ENCODE assay signal across 8 cellular contexts in the genomic region with DNA sequence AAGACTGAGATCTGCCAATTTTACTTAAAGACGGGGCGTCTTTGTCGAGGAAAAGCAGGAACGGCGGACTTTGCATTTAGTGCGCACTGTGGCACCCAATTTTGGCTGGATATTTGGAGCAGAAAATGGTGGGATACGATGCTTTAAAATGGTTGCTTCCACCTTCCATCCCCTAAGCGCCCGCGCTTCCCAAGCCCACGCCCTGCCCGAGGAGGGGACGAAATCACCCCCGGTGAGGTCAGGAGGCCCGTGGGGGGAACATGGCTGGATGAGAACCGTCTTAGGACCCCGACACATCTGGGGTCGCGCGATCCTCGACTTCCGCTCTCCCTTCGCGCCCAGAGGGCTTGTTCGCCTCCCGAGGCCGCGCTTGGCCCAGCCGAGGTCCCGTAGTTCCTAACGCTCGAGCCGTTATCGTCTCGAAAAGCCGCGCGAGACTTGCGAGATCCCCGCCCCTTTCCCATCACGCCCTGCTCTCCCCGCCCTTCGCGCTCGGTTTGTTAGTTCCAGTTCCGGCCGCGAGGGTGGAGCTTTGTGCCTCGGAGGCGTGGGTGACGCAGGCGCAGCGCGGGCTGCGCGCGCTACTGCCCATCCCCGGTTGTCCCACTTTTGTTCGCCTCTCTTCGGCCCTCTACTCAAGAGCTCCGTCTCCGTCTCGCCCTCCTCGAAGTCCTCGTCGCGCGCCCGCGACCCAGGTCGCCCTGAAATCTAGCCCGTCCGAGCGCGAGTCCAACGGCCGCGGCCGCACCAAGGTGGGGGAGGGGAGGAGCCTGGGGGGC. TPM values are rescaled to one million over a fixed set of nuclear protein-coding genes. Genes with fewer than 3 reads are reported as not detected.
DNase-seq lines count a peak whose midpoint lies in the region; ATAC-seq and TF ChIP-seq lines count a peak whose summit lies in the region.

A gene with protein sequence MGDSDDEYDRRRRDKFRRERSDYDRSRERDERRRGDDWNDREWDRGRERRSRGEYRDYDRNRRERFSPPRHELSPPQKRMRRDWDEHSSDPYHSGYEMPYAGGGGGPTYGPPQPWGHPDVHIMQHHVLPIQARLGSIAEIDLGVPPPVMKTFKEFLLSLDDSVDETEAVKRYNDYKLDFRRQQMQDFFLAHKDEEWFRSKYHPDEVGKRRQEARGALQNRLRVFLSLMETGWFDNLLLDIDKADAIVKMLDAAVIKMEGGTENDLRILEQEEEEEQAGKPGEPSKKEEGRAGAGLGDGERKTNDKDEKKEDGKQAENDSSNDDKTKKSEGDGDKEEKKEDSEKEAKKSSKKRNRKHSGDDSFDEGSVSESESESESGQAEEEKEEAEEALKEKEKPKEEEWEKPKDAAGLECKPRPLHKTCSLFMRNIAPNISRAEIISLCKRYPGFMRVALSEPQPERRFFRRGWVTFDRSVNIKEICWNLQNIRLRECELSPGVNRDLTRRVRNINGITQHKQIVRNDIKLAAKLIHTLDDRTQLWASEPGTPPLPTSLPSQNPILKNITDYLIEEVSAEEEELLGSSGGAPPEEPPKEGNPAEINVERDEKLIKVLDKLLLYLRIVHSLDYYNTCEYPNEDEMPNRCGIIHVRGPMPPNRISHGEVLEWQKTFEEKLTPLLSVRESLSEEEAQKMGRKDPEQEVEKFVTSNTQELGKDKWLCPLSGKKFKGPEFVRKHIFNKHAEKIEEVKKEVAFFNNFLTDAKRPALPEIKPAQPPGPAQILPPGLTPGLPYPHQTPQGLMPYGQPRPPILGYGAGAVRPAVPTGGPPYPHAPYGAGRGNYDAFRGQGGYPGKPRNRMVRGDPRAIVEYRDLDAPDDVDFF (plus strand): TSS at position 527 of the 779 bp plus-strand sequence. CDS start 488 bp downstream, outside the sequence.

- peak within 1 kb of the TSS; percentile 98 for H3K27ac ChIP-seq in VCaP
- H3K27ac ChIP-seq in breast epithelium, result peak within 1 kb of the TSS; percentile 97
- H3K27ac ChIP-seq in iPS-20b (ENCODE audit: low read length), result peak within 1 kb of the TSS; percentile 91
- peak within 1 kb of the TSS; percentile 85 to 99 (median 94) for H3K27ac ChIP-seq in skin epidermis

- peak; percentile 100 for DNase-seq in ACHN
- DNase-seq in NCI-H2196 treated with DMSO at 0.1 percent for 48 hours (lab: John Stamatoyannopoulos, UW; ENCODE audit: unreplicated experiment), result peak; percentile 94
- peak; percentile 97 to 99 for DNase-seq in breast epithelium (ENCODE audit: low spot score in 2 of 2)

- peak within 1 kb of the TSS; percentile 88 for H3K9ac ChIP-seq in iPS-20b (ENCODE audit: low read depth, low read length)

- H3K4me1 ChIP-seq in breast epithelium (peaks cover 9 to 10% of the 10 kb centered on the region in 2 donors), iPS-20b (ENCODE audit: insufficient read depth, low read length) (peaks cover 6% of the 10 kb centered on the region; the same call in 1 of the 2 replicates)

- ATAC-seq in GM18868 (IDR thresholded peaks at IDR 0.05; ENCODE audit: unreplicated experiment) (peak; percentile 90), HG03108 (IDR thresholded peaks at IDR 0.05; ENCODE audit: unreplicated experiment) (peak; percentile 86)

- H3K4me3 ChIP-seq in breast epithelium (peak within 1 kb of the TSS; percentile 76 to 95 (median 93)), iPS-20b (ENCODE audit: low read length) (peak within 1 kb of the TSS; percentile 88), skin epidermis (peak within 1 kb of the TSS; percentile 77 to 99 (median 96))

- intact Hi-C loops in breast epithelium (cut with DNase I; ENCODE audit: low total_unique reads), result no loop called here

- H3K27me3 ChIP-seq in breast epithelium (no peaks in the 10 kb centered on the region), iPS-20b (ENCODE audit: insufficient read depth, low read length) (no peaks in the 10 kb centered on the region)

- no peaks in the 10 kb centered on the region for H3K9me3 ChIP-seq in breast epithelium
- H3K9me3 ChIP-seq in iPS-20b (ENCODE audit: insufficient read depth, low read depth, low read length), result no peaks in the 10 kb centered on the region

- in situ Hi-C loops in ACHN (cut with HindIII; ENCODE audit: low pct_ligation_motif_present, low pct_unique_long_range_greater_than_20kb, low sequenced_read_pairs), result no loop called here

- peak; percentile 96 for TF ChIP-seq POLR2A in breast epithelium (IDR thresholded peaks at IDR 0.05)

- H3K36me3 ChIP-seq in breast epithelium, result no peaks in the 10 kb centered on the region
- peaks cover 78% of the 10 kb centered on the region for H3K36me3 ChIP-seq in iPS-20b (ENCODE audit: insufficient read depth, low read depth, low read length)

- TF ChIP-seq CTCF in VCaP (conservative IDR thresholded peaks at IDR 0.05) (peak; percentile 29), breast epithelium (IDR thresholded peaks at IDR 0.05) (peak; percentile 79 to 92 (median 84))

RNA-seq across cellular contexts. Expression of the gene that starts here (rescaled TPM):
- 100 to 1,000 TPM in 2 of 3 donors, 10 to 100 TPM in 1; 45.8 to 111 (median 104) TPM for total RNA-seq in breast epithelium

Comparison
In these comparisons a context has a peak if more than half of its experiments do, and no peak if none do; other contexts are left out.
1. Peak in every context shown above with its lines: DNase-seq, ATAC-seq, H3K4me3 ChIP-seq and H3K27ac ChIP-seq.